ENCODE assay signal across 1 cellular context in genomic region chr17:75459590-75460267, GRCh38.
TF ChIP-seq lines count a peak whose summit lies in the region.

No MANE protein-coding gene starts in this region.

TF ChIP-seq in HepG2, 621 proteins besides CTCF, POLR2A, EP300 and RAD21 (continued from another document):
- peak; percentile 91; the same call in 1 of the 2 replicates for TF ChIP-seq HMGXB3 (CRISPR knock-in tag; IDR thresholded peaks at IDR 0.05; ENCODE audit: borderline replicate concordance)
- TF ChIP-seq MIER2 (CRISPR knock-in tag; IDR thresholded peaks at IDR 0.05), result 0 out of 2 replicates have a peak, but pooled peaks have one; percentile 52
- TF ChIP-seq FOXO1 (CRISPR knock-in tag; IDR thresholded peaks at IDR 0.05), result peak; percentile 93
- TF ChIP-seq SMAD3 (CRISPR knock-in tag; IDR thresholded peaks at IDR 0.05), result peak; percentile 56
- TF ChIP-seq DBP (CRISPR knock-in tag; IDR thresholded peaks at IDR 0.05; ENCODE audit: not compliant biosample characterization), result no peak
- peak; percentile 84 for TF ChIP-seq FOXP4 (CRISPR knock-in tag; IDR thresholded peaks at IDR 0.05)
- TF ChIP-seq ZNF512 (CRISPR knock-in tag; IDR thresholded peaks at IDR 0.05), result 0 out of 2 replicates have a peak, but pooled peaks have one; percentile 20
- peak; percentile 88 for TF ChIP-seq ZNF800 (CRISPR knock-in tag; IDR thresholded peaks at IDR 0.05)
- TF ChIP-seq KDM2A (CRISPR knock-in tag; IDR thresholded peaks at IDR 0.05; ENCODE audit: borderline replicate concordance, low read depth), result peak; percentile 57
- TF ChIP-seq ZSCAN20 (CRISPR knock-in tag; IDR thresholded peaks at IDR 0.05; ENCODE audit: borderline replicate concordance), result no peak
- peak; percentile 80 for TF ChIP-seq IKZF5 (CRISPR knock-in tag; IDR thresholded peaks at IDR 0.05)
